8 cellular contexts compared by ENCODE assay signal in genomic region chr22:31750365-31751284, GRCh38. TPM values are rescaled to one million over a fixed set of nuclear protein-coding genes. Genes with fewer than 3 reads are reported as not detected.
A peak's percentile ranks its signal among the peaks of the same experiment; 100 is the strongest.
DNase-seq lines count a peak whose midpoint lies in the region; ATAC-seq, FAIRE-seq and TF ChIP-seq lines count a peak whose summit lies in the region.

No MANE protein-coding gene starts in this region.

- 31% methylated on average over 15 of the region's 16 CpGs for WGBS in K562 (ENCODE audit: insufficient coverage, low coverage, missing lambda C conversion rate)
- WGBS in mesodermal cell (ENCODE audit: insufficient coverage in 2 of 2), 2 experiments, result 76 to 82% methylated on average over 14 to 15 of the region's 16 CpGs

- H3K27me3 ChIP-seq in cardiac muscle cell (no peaks in the 10 kb centered on the region), K562 (ENCODE audit: control insufficient read depth in 2 of 2, insufficient read depth in 2 of 2, low read length in 2 of 2) (no peaks in the 10 kb centered on the region), upper lobe of right lung (no peaks in the 10 kb centered on the region)

- CTCF ChIA-PET in K562 (lab: Yijun Ruan, JAX; ENCODE audit: low intra/inter-chr PET ratio), result no interaction called here

- H3K27ac ChIP-seq in cardiac muscle cell, result peak overlapping the region; percentile 61
- H3K27ac ChIP-seq in K562 (ENCODE audit: extremely low read depth, low read depth, low read length), result peak overlapping the region; percentile 89
- peak overlapping the region; percentile 77 for H3K27ac ChIP-seq in mesodermal cell (ENCODE audit: low read depth, low read length, severe bottlenecking)
- peak overlapping the region; percentile 95 for H3K27ac ChIP-seq in upper lobe of right lung

- H3K4me1 ChIP-seq in cardiac muscle cell (ENCODE audit: low read depth) (peaks cover 30% of the 10 kb centered on the region), K562 (replicated peaks in 1 of 2; ENCODE audit: control insufficient read depth in 2 of 2, insufficient read depth in 2 of 2, low read length in 2 of 2) (peaks cover 34 to 45% of the 10 kb centered on the region in 2 experiments), mesodermal cell (ENCODE audit: control insufficient read depth, insufficient read depth, low read length, poor library complexity, severe bottlenecking) (peaks cover 26% of the 10 kb centered on the region), upper lobe of right lung (peaks cover 39% of the 10 kb centered on the region)

- no peaks in the 10 kb centered on the region for H3K9me1 ChIP-seq in K562 (ENCODE audit: control insufficient read depth, insufficient read depth, low read length)

- H3K79me2 ChIP-seq in K562 (ENCODE audit: control insufficient read depth, insufficient read depth, low read length), result peaks cover 53% of the 10 kb centered on the region

- TSS peak; percentile 34 for BruUV-seq in K562 (replicated peaks; lab: Mats Ljungman, UMichigan)

- no peak for TF ChIP-seq EP300 in K562 (IDR thresholded peaks at IDR 0.05; ENCODE audit: low read length)

- H3K9me3 ChIP-seq in cardiac muscle cell (ENCODE audit: low read depth), result no peaks in the 10 kb centered on the region
- no peaks in the 10 kb centered on the region for H3K9me3 ChIP-seq in K562 (replicated peaks; ENCODE audit: control insufficient read depth, insufficient read depth, low read depth, low read length)
- no peaks in the 10 kb centered on the region for H3K9me3 ChIP-seq in mesodermal cell (ENCODE audit: control insufficient read depth, low read length)
- H3K9me3 ChIP-seq in upper lobe of right lung, result no peaks in the 10 kb centered on the region

- H3K9ac ChIP-seq in K562 (ENCODE audit: insufficient read depth in 1 of 2, low read depth in 2 of 2, low read length in 2 of 2), result peak overlapping the region; percentile 86 to 92

- no peaks in the 10 kb centered on the region for H4K20me1 ChIP-seq in K562 (replicated peaks; ENCODE audit: control insufficient read depth, insufficient read depth, low read length)

- FAIRE-seq in K562 (lab: Jason Lieb, UNC), result peak; percentile 52

- H3K36me3 ChIP-seq in cardiac muscle cell, result peaks cover 3% of the 10 kb centered on the region
- peaks cover 19% of the 10 kb centered on the region; the same call in 2 of the 3 replicates for H3K36me3 ChIP-seq in K562 (ENCODE audit: control insufficient read depth, insufficient read depth, low read length)
- peaks cover 12% of the 10 kb centered on the region for H3K36me3 ChIP-seq in mesodermal cell (ENCODE audit: control insufficient read depth, insufficient read depth, low read length)
- H3K36me3 ChIP-seq in upper lobe of right lung, result no peaks in the 10 kb centered on the region

- no peak for TF ChIP-seq RAD21 in K562 (CRISPR knock-in tag; conservative IDR thresholded peaks at IDR 0.05 in 1 of 2, IDR thresholded peaks at IDR 0.05 in 1 of 2)

- H3K4me3 ChIP-seq in cardiac muscle cell (no peak overlapping the region), K562 (peak overlapping the region; percentile 90), mesodermal cell (ENCODE audit: extremely low read depth, insufficient read depth, low read length, poor library complexity, severe bottlenecking) (peak overlapping the region; percentile 92), upper lobe of right lung (peak overlapping the region; percentile 100)

- no peak for DNase-seq in cardiac muscle cell (ENCODE audit: low read depth in 1 of 2, low spot score in 1 of 2)
- no peak for DNase-seq in left cardiac atrium
- DNase-seq in K562 (ENCODE audit: extremely low read depth in 1 of 4, low spot score in 3 of 4), result peak in 1 of 4 experiments; percentile 41
- no peak for DNase-seq in upper lobe of right lung
- no peak for DNase-seq in AG20443 (ENCODE audit: low spot score)

- POLR2A ChIA-PET in K562 (lab: Yijun Ruan, JAX), result interaction anchor here (0.7 kb wide), 2 partner anchors 27 to 393 kb away, joined by 3 read pairs; no protein-coding TSS in a partner anchor

- TF ChIP-seq CTCF in cardiac muscle cell (IDR thresholded peaks at IDR 0.05; ENCODE audit: low read depth, low read length), result no peak
- no peak for TF ChIP-seq CTCF in K562 (IDR thresholded peaks at IDR 0.05 in 2 of 3, conservative IDR thresholded peaks at IDR 0.05 in 1 of 3; ENCODE audit: insufficient read depth in 2 of 3, low read depth in 1 of 3, low read length in 3 of 3)
- no peak for TF ChIP-seq CTCF in upper lobe of right lung (IDR thresholded peaks at IDR 0.05)

- intact Hi-C loops in left cardiac atrium (cut with DNase I) (no loop called here), K562 (cut with micrococcal nuclease) (loop anchor here (5.0 to 10.0 kb wide), 2 partner anchors 86 to 197 kb away; partner anchors contain the start of gene PISD), upper lobe of right lung (cut with DNase I) (no loop called here)

- H2AFZ ChIP-seq in K562 (ENCODE audit: low read depth, low read length), result peak overlapping the region; percentile 86

- in situ Hi-C loops in K562 (cut with MboI), result no loop called here

- ATAC-seq in left cardiac atrium (no peak), K562 (no peak), upper lobe of right lung (no peak), GM18907 (IDR thresholded peaks at IDR 0.05; ENCODE audit: unreplicated experiment) (no peak), GM18498 (IDR thresholded peaks at IDR 0.05; ENCODE audit: unreplicated experiment) (no peak)

- H3K4me2 ChIP-seq in K562 (ENCODE audit: insufficient read depth, low read length), result peak overlapping the region; percentile 74

- no peak for TF ChIP-seq POLR2A in K562 (conservative IDR thresholded peaks at IDR 0.05)

TF ChIP-seq in K562, 482 proteins besides CTCF, POLR2A, EP300 and RAD21 (continues in another document):
- TF ChIP-seq, protein P1, sequence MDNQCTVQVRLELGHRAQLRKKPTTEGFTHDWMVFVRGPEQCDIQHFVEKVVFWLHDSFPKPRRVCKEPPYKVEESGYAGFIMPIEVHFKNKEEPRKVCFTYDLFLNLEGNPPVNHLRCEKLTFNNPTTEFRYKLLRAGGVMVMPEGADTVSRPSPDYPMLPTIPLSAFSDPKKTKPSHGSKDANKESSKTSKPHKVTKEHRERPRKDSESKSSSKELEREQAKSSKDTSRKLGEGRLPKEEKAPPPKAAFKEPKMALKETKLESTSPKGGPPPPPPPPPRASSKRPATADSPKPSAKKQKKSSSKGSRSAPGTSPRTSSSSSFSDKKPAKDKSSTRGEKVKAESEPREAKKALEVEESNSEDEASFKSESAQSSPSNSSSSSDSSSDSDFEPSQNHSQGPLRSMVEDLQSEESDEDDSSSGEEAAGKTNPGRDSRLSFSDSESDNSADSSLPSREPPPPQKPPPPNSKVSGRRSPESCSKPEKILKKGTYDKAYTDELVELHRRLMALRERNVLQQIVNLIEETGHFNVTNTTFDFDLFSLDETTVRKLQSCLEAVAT (IDR thresholded peaks at IDR 0.05), result 0 out of 4 replicates have a peak, but pooled peaks of 1 of the 2 experiments have one; percentile 32
- TF ChIP-seq ZNF316 (IDR thresholded peaks at IDR 0.05), result peak; percentile 58

RNA-seq across cellular contexts. Expression of gene PRR14L, which starts 0.7 kb away (rescaled TPM):
- total RNA-seq in cardiac muscle cell (14.0 and 21.1 TPM in 2 replicates), left cardiac atrium (10 to 100 TPM; 21.2 to 23.6 TPM), K562 (2014; rRNA removed) (8.9 and 9.6 TPM in 2 replicates), K562 (2014; rRNA removed; fragmentation: Illumina TruSeq; extraction: Trizol) (18.2 and 21.4 TPM in 2 replicates), K562 (2015; rRNA removed; fragmentation: Illumina TruSeq; extraction: Trizol) (17.2 and 18.8 TPM in 2 replicates), K562 (2021) (30.2 and 36.3 TPM in 2 replicates), upper lobe of right lung (53.3 TPM)
- polyA plus RNA-seq in cardiac muscle cell (13.8 and 22.5 TPM in 2 replicates), K562 (2011; rRNA removed) (11.1 and 14.4 TPM in 2 replicates), K562 (2014; fragmentation: Illumina TruSeq; extraction: Trizol) (11.6 and 12.3 TPM in 2 replicates), K562 (2014; fragmentation: Nextera tagmentation; extraction: Ambion mirVana) (1 to 10 TPM; 2.8 to 6.8 TPM), K562 (2014; rRNA removed) (9.8 and 12.8 TPM in 2 replicates)
- 27.5 and 105 TPM in 2 replicates for total RNA-seq in K562 (2011; cell fraction: chromatin; rRNA removed; ENCODE audit: low replicate concordance)
- 27.8 and 38.3 TPM in 2 replicates for total RNA-seq in K562 (2011; cell fraction: nucleolus; rRNA removed)
- 38.4 and 40.3 TPM in 2 replicates for total RNA-seq in K562 (2011; cell fraction: nucleoplasm; rRNA removed)
- 9.4 and 11.8 TPM in 2 replicates for polyA plus RNA-seq in K562 (2011; cell fraction: cytosol; rRNA removed)
- 18.7 and 21.0 TPM in 2 replicates for polyA plus RNA-seq in K562 (2011; cell fraction: nucleus; rRNA removed)
- 6.1 and 7.4 TPM in 2 replicates for polyA plus RNA-seq in K562 (2012)
- polyA minus RNA-seq in K562 (2011; rRNA and poly(A)+ RNA removed), result 44.0 and 60.6 TPM in 2 replicates
- polyA minus RNA-seq in K562 (2011; cell fraction: cytosol; rRNA and poly(A)+ RNA removed), result 25.8 and 28.9 TPM in 2 replicates
- 20.1 and 32.0 TPM in 2 replicates for polyA minus RNA-seq in K562 (2011; cell fraction: nucleus; rRNA and poly(A)+ RNA removed)
- polyA plus RNA-seq in mesodermal cell (2013, experiment 1 of 2), result 14.1 TPM
- 11.2 TPM for polyA plus RNA-seq in mesodermal cell (2013, experiment 2 of 2)

RNA-seq across cellular contexts. Expression of gene DEPDC5, which starts 3.2 kb away (rescaled TPM):
- total RNA-seq in cardiac muscle cell (11.0 and 30.6 TPM in 2 replicates), left cardiac atrium (10 to 100 TPM; 12.2 to 14.7 TPM), K562 (2014; rRNA removed) (8.5 TPM in 2 replicates), K562 (2014; rRNA removed; fragmentation: Illumina TruSeq; extraction: Trizol) (12.3 and 15.6 TPM in 2 replicates), K562 (2015; rRNA removed; fragmentation: Illumina TruSeq; extraction: Trizol) (11.6 and 11.8 TPM in 2 replicates), K562 (2021) (11.4 and 17.0 TPM in 2 replicates), upper lobe of right lung (24.7 TPM)
- polyA plus RNA-seq in cardiac muscle cell (13.4 and 18.2 TPM in 2 replicates), K562 (2011; rRNA removed) (10.9 and 12.1 TPM in 2 replicates), K562 (2014; fragmentation: Illumina TruSeq; extraction: Trizol) (8.6 and 9.5 TPM in 2 replicates), K562 (2014; fragmentation: Nextera tagmentation; extraction: Ambion mirVana) (1 to 10 TPM; 2.3 to 3.3 TPM), K562 (2014; rRNA removed) (10.7 and 10.8 TPM in 2 replicates)
- total RNA-seq in K562 (2011; cell fraction: chromatin; rRNA removed; ENCODE audit: low replicate concordance), result 132 and 153 TPM in 2 replicates
- total RNA-seq in K562 (2011; cell fraction: nucleolus; rRNA removed), result 72.2 and 77.4 TPM in 2 replicates
- 88.6 and 105 TPM in 2 replicates for total RNA-seq in K562 (2011; cell fraction: nucleoplasm; rRNA removed)
- 7.2 and 9.5 TPM in 2 replicates for polyA plus RNA-seq in K562 (2011; cell fraction: cytosol; rRNA removed)
- polyA plus RNA-seq in K562 (2011; cell fraction: nucleus; rRNA removed), result 20.8 and 31.9 TPM in 2 replicates
- polyA plus RNA-seq in K562 (2012), result 6.0 and 9.1 TPM in 2 replicates
- polyA minus RNA-seq in K562 (2011; rRNA and poly(A)+ RNA removed), result 49.8 and 57.4 TPM in 2 replicates
- polyA minus RNA-seq in K562 (2011; cell fraction: cytosol; rRNA and poly(A)+ RNA removed), result 6.1 and 6.9 TPM in 2 replicates
- polyA minus RNA-seq in K562 (2011; cell fraction: nucleus; rRNA and poly(A)+ RNA removed), result 27.3 and 37.8 TPM in 2 replicates
- polyA plus RNA-seq in mesodermal cell (2013, experiment 1 of 2), result 10.4 TPM
- 9.7 TPM for polyA plus RNA-seq in mesodermal cell (2013, experiment 2 of 2)
